2 cellular contexts compared by ENCODE assay signal in the genomic region with DNA sequence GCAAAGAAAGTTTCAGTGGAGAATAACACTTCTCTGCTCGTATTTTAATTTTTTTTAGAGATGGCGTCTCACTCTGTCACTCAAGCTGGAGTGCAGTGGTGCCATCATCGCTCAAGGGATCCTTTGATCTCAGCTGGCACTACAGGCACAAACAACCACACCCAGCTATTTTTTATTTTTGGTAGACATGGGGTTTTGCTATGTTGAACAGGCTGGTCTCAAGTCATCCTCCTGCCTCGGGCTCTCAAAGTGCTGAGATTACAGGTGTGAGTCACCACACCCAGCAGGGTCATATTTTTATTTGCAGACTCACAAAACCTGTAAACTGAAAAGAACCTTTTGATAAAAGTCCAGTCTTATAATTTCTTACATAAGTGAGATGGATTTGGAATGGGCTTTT.
TF ChIP-seq lines count a peak whose summit lies in the region.

No MANE protein-coding gene starts in this region.

TF ChIP-seq in HCT116, 20 proteins besides CTCF, POLR2A, EP300 and RAD21:
- TF ChIP-seq, protein P1, sequence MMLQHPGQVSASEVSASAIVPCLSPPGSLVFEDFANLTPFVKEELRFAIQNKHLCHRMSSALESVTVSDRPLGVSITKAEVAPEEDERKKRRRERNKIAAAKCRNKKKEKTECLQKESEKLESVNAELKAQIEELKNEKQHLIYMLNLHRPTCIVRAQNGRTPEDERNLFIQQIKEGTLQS (IDR thresholded peaks at IDR 0.05) = no peak
- TF ChIP-seq SIN3A (IDR thresholded peaks at IDR 0.05; ENCODE audit: low read depth) (0 out of 2 replicates have a peak, but pooled peaks have one; percentile 40), ZNF274 (IDR thresholded peaks at IDR 0.05; ENCODE audit: low read depth, low read length) (no peak)

TF ChIP-seq in GM23338, 12 proteins besides CTCF, POLR2A, EP300 and RAD21:
- TF ChIP-seq, protein P2, sequence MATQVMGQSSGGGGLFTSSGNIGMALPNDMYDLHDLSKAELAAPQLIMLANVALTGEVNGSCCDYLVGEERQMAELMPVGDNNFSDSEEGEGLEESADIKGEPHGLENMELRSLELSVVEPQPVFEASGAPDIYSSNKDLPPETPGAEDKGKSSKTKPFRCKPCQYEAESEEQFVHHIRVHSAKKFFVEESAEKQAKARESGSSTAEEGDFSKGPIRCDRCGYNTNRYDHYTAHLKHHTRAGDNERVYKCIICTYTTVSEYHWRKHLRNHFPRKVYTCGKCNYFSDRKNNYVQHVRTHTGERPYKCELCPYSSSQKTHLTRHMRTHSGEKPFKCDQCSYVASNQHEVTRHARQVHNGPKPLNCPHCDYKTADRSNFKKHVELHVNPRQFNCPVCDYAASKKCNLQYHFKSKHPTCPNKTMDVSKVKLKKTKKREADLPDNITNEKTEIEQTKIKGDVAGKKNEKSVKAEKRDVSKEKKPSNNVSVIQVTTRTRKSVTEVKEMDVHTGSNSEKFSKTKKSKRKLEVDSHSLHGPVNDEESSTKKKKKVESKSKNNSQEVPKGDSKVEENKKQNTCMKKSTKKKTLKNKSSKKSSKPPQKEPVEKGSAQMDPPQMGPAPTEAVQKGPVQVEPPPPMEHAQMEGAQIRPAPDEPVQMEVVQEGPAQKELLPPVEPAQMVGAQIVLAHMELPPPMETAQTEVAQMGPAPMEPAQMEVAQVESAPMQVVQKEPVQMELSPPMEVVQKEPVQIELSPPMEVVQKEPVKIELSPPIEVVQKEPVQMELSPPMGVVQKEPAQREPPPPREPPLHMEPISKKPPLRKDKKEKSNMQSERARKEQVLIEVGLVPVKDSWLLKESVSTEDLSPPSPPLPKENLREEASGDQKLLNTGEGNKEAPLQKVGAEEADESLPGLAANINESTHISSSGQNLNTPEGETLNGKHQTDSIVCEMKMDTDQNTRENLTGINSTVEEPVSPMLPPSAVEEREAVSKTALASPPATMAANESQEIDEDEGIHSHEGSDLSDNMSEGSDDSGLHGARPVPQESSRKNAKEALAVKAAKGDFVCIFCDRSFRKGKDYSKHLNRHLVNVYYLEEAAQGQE (IDR thresholded peaks at IDR 0.05; ENCODE audit: unreplicated experiment) = no peak
- TF ChIP-seq NANOG (IDR thresholded peaks at IDR 0.05; ENCODE audit: borderline replicate concordance) (no peak), ZNF114 (CRISPR knock-in tag; IDR thresholded peaks at IDR 0.05) (no peak), POLR2AphosphoS5 (IDR thresholded peaks at IDR 0.05; ENCODE audit: low read depth) (no peak), EZH2phosphoT487 (IDR thresholded peaks at IDR 0.05; ENCODE audit: unreplicated experiment) (no peak)
- TF ChIP-seq, protein P3, sequence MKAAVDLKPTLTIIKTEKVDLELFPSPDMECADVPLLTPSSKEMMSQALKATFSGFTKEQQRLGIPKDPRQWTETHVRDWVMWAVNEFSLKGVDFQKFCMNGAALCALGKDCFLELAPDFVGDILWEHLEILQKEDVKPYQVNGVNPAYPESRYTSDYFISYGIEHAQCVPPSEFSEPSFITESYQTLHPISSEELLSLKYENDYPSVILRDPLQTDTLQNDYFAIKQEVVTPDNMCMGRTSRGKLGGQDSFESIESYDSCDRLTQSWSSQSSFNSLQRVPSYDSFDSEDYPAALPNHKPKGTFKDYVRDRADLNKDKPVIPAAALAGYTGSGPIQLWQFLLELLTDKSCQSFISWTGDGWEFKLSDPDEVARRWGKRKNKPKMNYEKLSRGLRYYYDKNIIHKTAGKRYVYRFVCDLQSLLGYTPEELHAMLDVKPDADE (IDR thresholded peaks at IDR 0.05) = no peak
- TF ChIP-seq, protein P4, sequence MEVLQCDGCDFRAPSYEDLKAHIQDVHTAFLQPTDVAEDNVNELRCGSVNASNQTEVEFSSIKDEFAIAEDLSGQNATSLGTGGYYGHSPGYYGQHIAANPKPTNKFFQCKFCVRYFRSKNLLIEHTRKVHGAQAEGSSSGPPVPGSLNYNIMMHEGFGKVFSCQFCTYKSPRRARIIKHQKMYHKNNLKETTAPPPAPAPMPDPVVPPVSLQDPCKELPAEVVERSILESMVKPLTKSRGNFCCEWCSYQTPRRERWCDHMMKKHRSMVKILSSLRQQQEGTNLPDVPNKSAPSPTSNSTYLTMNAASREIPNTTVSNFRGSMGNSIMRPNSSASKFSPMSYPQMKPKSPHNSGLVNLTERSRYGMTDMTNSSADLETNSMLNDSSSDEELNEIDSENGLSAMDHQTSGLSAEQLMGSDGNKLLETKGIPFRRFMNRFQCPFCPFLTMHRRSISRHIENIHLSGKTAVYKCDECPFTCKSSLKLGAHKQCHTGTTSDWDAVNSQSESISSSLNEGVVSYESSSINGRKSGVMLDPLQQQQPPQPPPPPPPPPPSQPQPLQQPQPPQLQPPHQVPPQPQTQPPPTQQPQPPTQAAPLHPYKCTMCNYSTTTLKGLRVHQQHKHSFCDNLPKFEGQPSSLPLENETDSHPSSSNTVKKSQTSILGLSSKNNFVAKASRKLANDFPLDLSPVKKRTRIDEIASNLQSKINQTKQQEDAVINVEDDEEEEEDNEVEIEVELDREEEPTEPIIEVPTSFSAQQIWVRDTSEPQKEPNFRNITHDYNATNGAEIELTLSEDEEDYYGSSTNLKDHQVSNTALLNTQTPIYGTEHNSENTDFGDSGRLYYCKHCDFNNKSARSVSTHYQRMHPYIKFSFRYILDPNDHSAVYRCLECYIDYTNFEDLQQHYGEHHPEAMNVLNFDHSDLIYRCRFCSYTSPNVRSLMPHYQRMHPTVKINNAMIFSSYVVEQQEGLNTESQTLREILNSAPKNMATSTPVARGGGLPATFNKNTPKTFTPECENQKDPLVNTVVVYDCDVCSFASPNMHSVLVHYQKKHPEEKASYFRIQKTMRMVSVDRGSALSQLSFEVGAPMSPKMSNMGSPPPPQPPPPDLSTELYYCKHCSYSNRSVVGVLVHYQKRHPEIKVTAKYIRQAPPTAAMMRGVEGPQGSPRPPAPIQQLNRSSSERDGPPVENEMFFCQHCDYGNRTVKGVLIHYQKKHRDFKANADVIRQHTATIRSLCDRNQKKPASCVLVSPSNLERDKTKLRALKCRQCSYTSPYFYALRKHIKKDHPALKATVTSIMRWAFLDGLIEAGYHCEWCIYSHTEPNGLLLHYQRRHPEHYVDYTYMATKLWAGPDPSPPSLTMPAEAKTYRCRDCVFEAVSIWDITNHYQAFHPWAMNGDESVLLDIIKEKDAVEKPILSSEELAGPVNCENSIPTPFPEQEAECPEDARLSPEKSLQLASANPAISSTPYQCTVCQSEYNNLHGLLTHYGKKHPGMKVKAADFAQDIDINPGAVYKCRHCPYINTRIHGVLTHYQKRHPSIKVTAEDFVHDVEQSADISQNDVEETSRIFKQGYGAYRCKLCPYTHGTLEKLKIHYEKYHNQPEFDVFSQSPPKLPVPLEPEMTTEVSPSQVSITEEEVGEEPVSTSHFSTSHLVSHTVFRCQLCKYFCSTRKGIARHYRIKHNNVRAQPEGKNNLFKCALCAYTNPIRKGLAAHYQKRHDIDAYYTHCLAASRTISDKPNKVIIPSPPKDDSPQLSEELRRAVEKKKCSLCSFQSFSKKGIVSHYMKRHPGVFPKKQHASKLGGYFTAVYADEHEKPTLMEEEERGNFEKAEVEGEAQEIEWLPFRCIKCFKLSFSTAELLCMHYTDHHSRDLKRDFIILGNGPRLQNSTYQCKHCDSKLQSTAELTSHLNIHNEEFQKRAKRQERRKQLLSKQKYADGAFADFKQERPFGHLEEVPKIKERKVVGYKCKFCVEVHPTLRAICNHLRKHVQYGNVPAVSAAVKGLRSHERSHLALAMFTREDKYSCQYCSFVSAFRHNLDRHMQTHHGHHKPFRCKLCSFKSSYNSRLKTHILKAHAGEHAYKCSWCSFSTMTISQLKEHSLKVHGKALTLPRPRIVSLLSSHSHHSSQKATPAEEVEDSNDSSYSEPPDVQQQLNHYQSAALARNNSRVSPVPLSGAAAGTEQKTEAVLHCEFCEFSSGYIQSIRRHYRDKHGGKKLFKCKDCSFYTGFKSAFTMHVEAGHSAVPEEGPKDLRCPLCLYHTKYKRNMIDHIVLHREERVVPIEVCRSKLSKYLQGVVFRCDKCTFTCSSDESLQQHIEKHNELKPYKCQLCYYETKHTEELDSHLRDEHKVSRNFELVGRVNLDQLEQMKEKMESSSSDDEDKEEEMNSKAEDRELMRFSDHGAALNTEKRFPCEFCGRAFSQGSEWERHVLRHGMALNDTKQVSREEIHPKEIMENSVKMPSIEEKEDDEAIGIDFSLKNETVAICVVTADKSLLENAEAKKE (CRISPR knock-in tag; IDR thresholded peaks at IDR 0.05) = no peak
